Comparison of ENCODE assay signal across 17 cellular contexts in genomic region chr19:11113140-11113708, GRCh38.
"Had no signal": no experiment of that assay in that cellular context is flagged by ENCODE, and none has a peak within 500 bp of the region (broad histone marks: within the 10 kb centered on the region; RNA-seq: fewer than 3 reads in every experiment).

No MANE protein-coding gene starts in this region.

- H3K27me3 Mint-ChIP-seq: activated CD8-positive, alpha-beta T cell treated with anti-CD3 and anti-CD28 coated beads for 36 hours; dendritic cell treated with granulocyte-macrophage colony-stimulating factor and Interleukin-4, amounts not matched to agents 40 ng/mL and 50 ng/mL, for 4 days; stimulated activated naive CD8-positive, alpha-beta T cell treated with anti-CD3 and anti-CD28 coated beads, Interleukin-15, Interleukin-2, amounts not matched to agents 100 ng/mL and 50 ng/mL, for 24 hours had no signal

- H3K9me3 Mint-ChIP-seq: activated CD8-positive, alpha-beta T cell treated with anti-CD3 and anti-CD28 coated beads for 36 hours; activated naive CD4-positive, alpha-beta T cell treated with anti-CD3 and anti-CD28 coated beads, Interleukin-2, amount 50 U/mL, for 72 hours; activated T-cell treated with anti-CD3 and anti-CD28 coated beads, Interleukin-2, amount 50 U/mL, for 4 hours; dendritic cell treated with granulocyte-macrophage colony-stimulating factor and Interleukin-4, amounts not matched to agents 40 ng/mL and 50 ng/mL, for 4 days; natural killer cell; stimulated activated naive CD8-positive, alpha-beta T cell treated with anti-CD3 and anti-CD28 coated beads, Interleukin-15, Interleukin-2, amounts not matched to agents 100 ng/mL and 50 ng/mL, for 24 hours had no signal

- ATAC-seq: activated CD8-positive, alpha-beta T cell treated with anti-CD3 and anti-CD28 coated beads for 36 hours; activated naive CD4-positive, alpha-beta T cell treated with anti-CD3 and anti-CD28 coated beads, Interleukin-2, amount 50 U/mL, for 72 hours; activated T-cell treated with anti-CD3 and anti-CD28 coated beads, Interleukin-2, amount 50 U/mL, for 4 hours; left cardiac atrium had no signal

- H3K36me3 Mint-ChIP-seq: natural killer cell had no signal

- DNase-seq: activated CD8-positive, alpha-beta T cell treated with anti-CD3 and anti-CD28 coated beads for 36 hours; activated effector memory CD4-positive, alpha-beta T cell treated with anti-CD3 and anti-CD28 coated beads, Interleukin-2, amount 50 U/mL, for 16 hours; activated T-cell treated with anti-CD3 and anti-CD28 coated beads, Interleukin-2, amount 50 U/mL, for 4 hours; amygdala; effector memory CD4-positive, alpha-beta T cell; foreskin fibroblast; left cardiac atrium; lower lobe of right lung; natural killer cell; nucleus accumbens; posterior cingulate gyrus; SW 1271; uterus; WERI-Rb-1 had no signal

- H3K27ac Mint-ChIP-seq: activated CD8-positive, alpha-beta T cell treated with anti-CD3 and anti-CD28 coated beads for 36 hours; dendritic cell treated with granulocyte-macrophage colony-stimulating factor and Interleukin-4, amounts not matched to agents 40 ng/mL and 50 ng/mL, for 4 days; stimulated activated naive CD8-positive, alpha-beta T cell treated with anti-CD3 and anti-CD28 coated beads, Interleukin-15, Interleukin-2, amounts not matched to agents 100 ng/mL and 50 ng/mL, for 24 hours had no signal

- H3K4me3 Mint-ChIP-seq: activated CD8-positive, alpha-beta T cell treated with anti-CD3 and anti-CD28 coated beads for 36 hours; activated T-cell treated with anti-CD3 and anti-CD28 coated beads, Interleukin-2, amount 50 U/mL, for 4 hours; dendritic cell treated with granulocyte-macrophage colony-stimulating factor and Interleukin-4, amounts not matched to agents 40 ng/mL and 50 ng/mL, for 4 days; natural killer cell; stimulated activated naive CD8-positive, alpha-beta T cell treated with anti-CD3 and anti-CD28 coated beads, Interleukin-15, Interleukin-2, amounts not matched to agents 100 ng/mL and 50 ng/mL, for 24 hours had no signal
